1 cellular context compared by ENCODE assay signal in the genomic region with DNA sequence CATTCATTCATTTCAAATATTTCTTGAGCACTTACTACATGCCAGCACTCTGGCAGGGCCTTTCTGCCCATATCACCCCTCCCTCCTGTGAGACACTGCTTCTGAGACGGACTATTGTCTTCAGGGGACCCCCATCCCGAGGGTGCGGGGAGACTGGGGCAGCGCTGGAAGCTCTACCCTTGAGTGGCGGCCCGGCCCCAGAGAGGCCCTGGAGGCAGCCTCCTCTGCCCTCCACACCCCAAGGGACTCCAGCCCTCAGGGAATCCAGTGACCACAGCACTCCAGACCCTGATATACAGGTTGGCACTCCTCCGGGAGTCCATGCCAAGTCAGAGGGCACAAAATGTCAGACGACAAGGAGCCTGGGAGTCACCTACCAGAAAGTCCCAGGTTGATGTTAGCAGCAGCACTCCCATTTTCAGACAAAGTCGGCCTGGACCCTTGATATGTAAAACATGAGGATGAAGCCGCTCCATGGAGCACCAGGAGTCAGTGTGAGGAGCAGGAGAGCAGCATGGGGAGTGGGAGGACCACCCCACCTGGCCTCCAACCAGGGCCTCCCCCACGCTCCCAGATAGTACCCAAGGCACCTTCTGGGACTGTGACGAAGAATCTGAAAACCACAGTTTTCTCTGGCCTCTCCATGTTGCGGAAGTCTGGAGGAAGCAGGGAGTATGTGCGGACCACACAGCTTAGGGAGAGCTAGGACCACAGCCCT.
TF ChIP-seq lines count a peak whose summit lies in the region.

No MANE protein-coding gene starts in this region.

TF ChIP-seq in IMR-90, 13 proteins besides CTCF, POLR2A, EP300 and RAD21:
- TF ChIP-seq, protein P1, sequence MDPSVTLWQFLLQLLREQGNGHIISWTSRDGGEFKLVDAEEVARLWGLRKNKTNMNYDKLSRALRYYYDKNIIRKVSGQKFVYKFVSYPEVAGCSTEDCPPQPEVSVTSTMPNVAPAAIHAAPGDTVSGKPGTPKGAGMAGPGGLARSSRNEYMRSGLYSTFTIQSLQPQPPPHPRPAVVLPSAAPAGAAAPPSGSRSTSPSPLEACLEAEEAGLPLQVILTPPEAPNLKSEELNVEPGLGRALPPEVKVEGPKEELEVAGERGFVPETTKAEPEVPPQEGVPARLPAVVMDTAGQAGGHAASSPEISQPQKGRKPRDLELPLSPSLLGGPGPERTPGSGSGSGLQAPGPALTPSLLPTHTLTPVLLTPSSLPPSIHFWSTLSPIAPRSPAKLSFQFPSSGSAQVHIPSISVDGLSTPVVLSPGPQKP (IDR thresholded peaks at IDR 0.05; ENCODE audit: borderline replicate concordance, low read depth, low read length), result no peak
- TF ChIP-seq NFE2L2 (IDR thresholded peaks at IDR 0.05; ENCODE audit: low read depth, low read length) (no peak), SMC3 (IDR thresholded peaks at IDR 0.05; ENCODE audit: low read depth, low read length) (no peak), RCOR1 (IDR thresholded peaks at IDR 0.05; ENCODE audit: insufficient replicate concordance, low read length) (no peak), CHD1 (IDR thresholded peaks at IDR 0.05; ENCODE audit: low read depth, low read length) (no peak)
TF ChIP-seq in IMR-90: peak in this region for 0.
